In the genomic region with DNA sequence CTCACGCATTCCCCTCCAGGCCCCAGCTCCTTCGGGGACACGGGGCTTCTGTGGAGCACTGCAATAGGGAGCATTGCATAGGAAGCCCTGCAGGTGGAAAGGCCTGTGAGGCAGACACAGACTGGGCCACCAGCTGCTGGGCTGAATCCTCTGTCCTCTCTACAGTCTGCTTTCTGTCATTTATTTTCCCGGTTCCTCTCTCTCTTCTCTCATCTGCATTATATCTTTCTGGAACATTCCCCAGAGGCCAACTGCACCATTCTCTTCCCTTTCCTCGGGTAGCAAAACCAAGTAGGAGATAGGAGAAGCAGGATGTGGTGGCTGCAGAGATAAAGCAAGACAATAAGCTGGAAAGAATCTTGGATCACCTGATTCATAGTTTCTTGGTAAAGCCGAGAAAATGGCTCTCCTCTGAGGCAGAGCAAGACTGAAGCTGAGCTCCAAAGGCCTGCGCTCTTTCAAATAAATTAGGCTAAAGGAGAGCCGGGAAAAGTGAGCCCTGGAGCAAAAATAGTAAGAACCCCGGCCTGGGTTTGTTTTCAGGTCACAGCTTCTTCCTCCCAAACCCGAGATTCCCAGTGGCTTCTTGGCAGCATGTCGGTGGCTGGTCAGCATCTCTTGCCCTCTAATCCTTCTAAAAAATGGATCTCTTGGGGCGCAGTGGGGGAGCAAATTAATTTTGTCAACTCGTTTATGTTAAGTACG, we compare ENCODE assay signal across 10 cellular contexts. TPM values are rescaled to one million over a fixed set of nuclear protein-coding genes. Genes with fewer than 3 reads are reported as not detected.
DNase-seq lines count a peak whose midpoint lies in the region; ATAC-seq, FAIRE-seq and TF ChIP-seq lines count a peak whose summit lies in the region.
"Had no signal": no experiment of that assay in that cellular context is flagged by ENCODE, and none has a peak within 500 bp of the region (broad histone marks: within the 10 kb centered on the region; RNA-seq: fewer than 3 reads in every experiment).

No MANE protein-coding gene starts in this region.

- peaks cover 12% of the 10 kb centered on the region for H3K4me1 ChIP-seq in GM23248 (ENCODE audit: insufficient read depth)
- H3K4me1 ChIP-seq in psoas muscle: peaks cover 16% of the 10 kb centered on the region

- intact Hi-C loops in left cardiac atrium (cut with DNase I) (loop anchor here (2.0 to 10.0 kb wide), 4 partner anchors 82 to 355 kb away; a partner anchor contains a TSS), psoas muscle (cut with DNase I) (loop anchor here (2.0 to 10.0 kb wide), 6 partner anchors 87 to 525 kb away; no protein-coding TSS in a partner anchor)

- CTCF ChIA-PET in WTC11 (lab: Charles Lee): interaction anchor here (0.8 to 2.6 kb wide), 22 partner anchors 9 to 529 kb away, joined by 3 to 21 read pairs (median 4); a partner anchor contains a TSS

- peaks cover 8% of the 10 kb centered on the region for H3K4me1 Mint-ChIP-seq in WTC11
- H3K4me1 Mint-ChIP-seq in activated T-cell treated with anti-CD3 and anti-CD28 coated beads, Interleukin-2, amount 50 U/mL, for 72 hours (ENCODE audit: low read depth): no peaks in the 10 kb centered on the region
- H3K4me1 Mint-ChIP-seq: activated CD4-positive, alpha-beta T cell treated with anti-CD3 and anti-CD28 coated beads, Interleukin-2, amount 10 ng/mL, durations not matched to agents 7 days and 5 days had no signal

- 85 to 86% methylated on average over 14 of the region's 14 CpGs for WGBS in GM23248 (ENCODE audit: low coverage in 1 of 2, low lambda C conversion rate in 2 of 2, missing lambda C conversion rate in 2 of 2), 2 experiments
- WGBS in psoas muscle, 3 donors: 52 to 68% (median 65%) methylated on average over 14 of the region's 14 CpGs

- no peaks in the 10 kb centered on the region for H3K9me2 ChIP-seq in GM23248 (ENCODE audit: insufficient read depth)

- H3K4me3 Mint-ChIP-seq in WTC11: no peak overlapping the region
- H3K4me3 Mint-ChIP-seq in activated T-cell treated with anti-CD3 and anti-CD28 coated beads, Interleukin-2, amount 50 U/mL, for 72 hours: no peak overlapping the region
- H3K4me3 Mint-ChIP-seq: activated CD4-positive, alpha-beta T cell treated with anti-CD3 and anti-CD28 coated beads, Interleukin-2, amount 10 ng/mL, durations not matched to agents 7 days and 5 days; nephron progenitor cell had no signal

- no peaks in the 10 kb centered on the region for H3K9me3 Mint-ChIP-seq in WTC11
- H3K9me3 Mint-ChIP-seq in activated T-cell treated with anti-CD3 and anti-CD28 coated beads, Interleukin-2, amount 50 U/mL, for 72 hours: no peaks in the 10 kb centered on the region
- H3K9me3 Mint-ChIP-seq: activated CD4-positive, alpha-beta T cell treated with anti-CD3 and anti-CD28 coated beads, Interleukin-2, amount 10 ng/mL, durations not matched to agents 7 days and 5 days; nephron progenitor cell had no signal

- H3K27ac ChIP-seq in GM23248 (no peak overlapping the region), psoas muscle (peak overlapping the region; percentile 64)

- H3K9me3 ChIP-seq in GM23248 (ENCODE audit: low read depth) (no peaks in the 10 kb centered on the region), psoas muscle (no peaks in the 10 kb centered on the region)

- TF ChIP-seq CTCF in WTC11 (IDR thresholded peaks at IDR 0.05) (no peak), psoas muscle (IDR thresholded peaks at IDR 0.05) (no peak)

- H3K27me3 ChIP-seq in GM23248 (replicated peaks; ENCODE audit: insufficient read depth) (no peaks in the 10 kb centered on the region), psoas muscle (ENCODE audit: insufficient read depth in 3 of 3, low read length in 2 of 3) (no peaks in the 10 kb centered on the region)

- no peaks in the 10 kb centered on the region for H3K79me2 ChIP-seq in GM23248 (ENCODE audit: insufficient read depth)

- H3K4me3 ChIP-seq in GM23248 (no peak overlapping the region), psoas muscle (no peak overlapping the region)

- H3K4me2 ChIP-seq in GM23248 (ENCODE audit: unreplicated experiment): no peak overlapping the region

- H3K36me3 Mint-ChIP-seq in WTC11: no peaks in the 10 kb centered on the region
- H3K36me3 Mint-ChIP-seq in activated T-cell treated with anti-CD3 and anti-CD28 coated beads, Interleukin-2, amount 50 U/mL, for 72 hours (ENCODE audit: insufficient read depth in 2 of 2): no peaks in the 10 kb centered on the region

- no peaks in the 10 kb centered on the region for H4K20me1 ChIP-seq in GM23248 (ENCODE audit: insufficient read depth)

- ATAC-seq in WTC11: peak; percentile 41
- peak; percentile 30 to 33 for ATAC-seq in left cardiac atrium
- peak in 3 of 4 donors; percentile 31 to 48 (median 43) for ATAC-seq in psoas muscle
- ATAC-seq in esophagus mucosa: no peak
- ATAC-seq in activated T-cell treated with anti-CD3 and anti-CD28 coated beads, Interleukin-2, amount 50 U/mL, for 72 hours (replicated peaks in 1 of 2): no peak
- no peak for ATAC-seq in HG03354 (IDR thresholded peaks at IDR 0.05; ENCODE audit: poor library complexity, severe bottlenecking, unreplicated experiment)

- H3K27me3 Mint-ChIP-seq in WTC11 (ENCODE audit: low read depth): no peaks in the 10 kb centered on the region
- peaks cover 10% of the 10 kb centered on the region for H3K27me3 Mint-ChIP-seq in activated T-cell treated with anti-CD3 and anti-CD28 coated beads, Interleukin-2, amount 50 U/mL, for 72 hours (ENCODE audit: low read depth)

- H3K27ac Mint-ChIP-seq in WTC11: no peak overlapping the region
- H3K27ac Mint-ChIP-seq in activated T-cell treated with anti-CD3 and anti-CD28 coated beads, Interleukin-2, amount 50 U/mL, for 72 hours: no peak overlapping the region
- H3K27ac Mint-ChIP-seq: activated CD4-positive, alpha-beta T cell treated with anti-CD3 and anti-CD28 coated beads, Interleukin-2, amount 10 ng/mL, durations not matched to agents 7 days and 5 days; nephron progenitor cell had no signal

- H3K9ac ChIP-seq in GM23248: no peak overlapping the region

- H2AFZ ChIP-seq in GM23248: peak overlapping the region; percentile 43

- DNase-seq in GM23248: no peak
- no peak for DNase-seq in WTC11 (ENCODE audit: low spot score)
- DNase-seq in left cardiac atrium: no peak
- DNase-seq in psoas muscle: no peak
- DNase-seq in HTR-8/SVneo (ENCODE audit: insufficient read length, low spot score): no peak
- DNase-seq in activated T-cell treated with anti-CD3 and anti-CD28 coated beads, Interleukin-2, amount 50 U/mL, for 72 hours: no peak

- POLR2A ChIA-PET in WTC11 (lab: Charles Lee): no interaction called here

- peaks cover 5% of the 10 kb centered on the region; the same call in 1 of the 2 replicates for H3F3A ChIP-seq in GM23248 (ENCODE audit: insufficient read depth)

- no peak for FAIRE-seq in HTR-8/SVneo (lab: Jason Lieb, UNC)

- in situ Hi-C loops in GM23248 (cut with MboI): loop anchor here (5.0 to 25.0 kb wide), 3 partner anchors 82 to 367 kb away; no protein-coding TSS in a partner anchor

- H3K36me3 ChIP-seq in GM23248 (ENCODE audit: low read depth): no peaks in the 10 kb centered on the region
- no peaks in the 10 kb centered on the region for H3K36me3 ChIP-seq in psoas muscle (ENCODE audit: insufficient read depth in 1 of 2, low read depth in 1 of 2)

TF ChIP-seq in WTC11, 78 proteins besides CTCF, POLR2A, EP300 and RAD21 (continues in another document):
- TF ChIP-seq, protein P1, sequence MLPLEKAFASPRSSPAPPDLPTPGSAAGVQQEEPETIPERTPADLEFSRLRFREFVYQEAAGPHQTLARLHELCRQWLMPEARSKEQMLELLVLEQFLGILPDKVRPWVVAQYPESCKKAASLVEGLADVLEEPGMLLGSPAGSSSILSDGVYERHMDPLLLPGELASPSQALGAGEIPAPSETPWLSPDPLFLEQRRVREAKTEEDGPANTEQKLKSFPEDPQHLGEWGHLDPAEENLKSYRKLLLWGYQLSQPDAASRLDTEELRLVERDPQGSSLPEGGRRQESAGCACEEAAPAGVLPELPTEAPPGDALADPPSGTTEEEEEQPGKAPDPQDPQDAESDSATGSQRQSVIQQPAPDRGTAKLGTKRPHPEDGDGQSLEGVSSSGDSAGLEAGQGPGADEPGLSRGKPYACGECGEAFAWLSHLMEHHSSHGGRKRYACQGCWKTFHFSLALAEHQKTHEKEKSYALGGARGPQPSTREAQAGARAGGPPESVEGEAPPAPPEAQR (CRISPR knock-in tag; IDR thresholded peaks at IDR 0.05): no peak
- TF ChIP-seq MXD4 (CRISPR knock-in tag; IDR thresholded peaks at IDR 0.05; ENCODE audit: borderline replicate concordance) (no peak), TEAD4 (CRISPR knock-in tag; IDR thresholded peaks at IDR 0.05) (no peak), ZNF396 (CRISPR knock-in tag; IDR thresholded peaks at IDR 0.05; ENCODE audit: borderline replicate concordance) (no peak)
- TF ChIP-seq, protein P2, sequence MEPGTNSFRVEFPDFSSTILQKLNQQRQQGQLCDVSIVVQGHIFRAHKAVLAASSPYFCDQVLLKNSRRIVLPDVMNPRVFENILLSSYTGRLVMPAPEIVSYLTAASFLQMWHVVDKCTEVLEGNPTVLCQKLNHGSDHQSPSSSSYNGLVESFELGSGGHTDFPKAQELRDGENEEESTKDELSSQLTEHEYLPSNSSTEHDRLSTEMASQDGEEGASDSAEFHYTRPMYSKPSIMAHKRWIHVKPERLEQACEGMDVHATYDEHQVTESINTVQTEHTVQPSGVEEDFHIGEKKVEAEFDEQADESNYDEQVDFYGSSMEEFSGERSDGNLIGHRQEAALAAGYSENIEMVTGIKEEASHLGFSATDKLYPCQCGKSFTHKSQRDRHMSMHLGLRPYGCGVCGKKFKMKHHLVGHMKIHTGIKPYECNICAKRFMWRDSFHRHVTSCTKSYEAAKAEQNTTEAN (CRISPR knock-in tag; IDR thresholded peaks at IDR 0.05): no peak
- TF ChIP-seq, protein P3, sequence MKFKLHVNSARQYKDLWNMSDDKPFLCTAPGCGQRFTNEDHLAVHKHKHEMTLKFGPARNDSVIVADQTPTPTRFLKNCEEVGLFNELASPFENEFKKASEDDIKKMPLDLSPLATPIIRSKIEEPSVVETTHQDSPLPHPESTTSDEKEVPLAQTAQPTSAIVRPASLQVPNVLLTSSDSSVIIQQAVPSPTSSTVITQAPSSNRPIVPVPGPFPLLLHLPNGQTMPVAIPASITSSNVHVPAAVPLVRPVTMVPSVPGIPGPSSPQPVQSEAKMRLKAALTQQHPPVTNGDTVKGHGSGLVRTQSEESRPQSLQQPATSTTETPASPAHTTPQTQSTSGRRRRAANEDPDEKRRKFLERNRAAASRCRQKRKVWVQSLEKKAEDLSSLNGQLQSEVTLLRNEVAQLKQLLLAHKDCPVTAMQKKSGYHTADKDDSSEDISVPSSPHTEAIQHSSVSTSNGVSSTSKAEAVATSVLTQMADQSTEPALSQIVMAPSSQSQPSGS (CRISPR knock-in tag; IDR thresholded peaks at IDR 0.05; ENCODE audit: borderline replicate concordance, low read depth): no peak

RNA-seq across cellular contexts. Expression of a gene that starts 5.3 kb away (rescaled TPM):
- total RNA-seq in GM23248 (2014; rRNA removed; shearing (Covaris generic)): 0.97 TPM in 1 of 2 replicates, not detected in the other
- polyA plus RNA-seq in GM23248 (2016; fragmentation: Nextera tagmentation; extraction: Ambion mirVana): 0.48 and 0.96 TPM in 2 replicates
- 0.92 to 2.0 TPM (median 1.4 TPM) in 3 replicates for total RNA-seq in WTC11 (2021)
- under 1 TPM in 1 of 2 donors, not detected in 1; 0.59 TPM for total RNA-seq in left cardiac atrium
- total RNA-seq in psoas muscle: under 1 TPM in 1 of 4 donors, not detected in 3; 0.13 TPM
- under 1 TPM in 2 of 3 donors, not detected in 1; 0.07 to 0.66 TPM for polyA plus RNA-seq in psoas muscle
- not detected for total RNA-seq in esophagus mucosa
- total RNA-seq in activated T-cell treated with anti-CD3 and anti-CD28 coated beads, Interleukin-2, amount 50 U/mL, for 72 hours: not detected
- total RNA-seq: activated CD4-positive, alpha-beta T cell treated with anti-CD3 and anti-CD28 coated beads, Interleukin-2, amount 10 ng/mL, durations not matched to agents 7 days and 5 days had no signal

Comparison
In these comparisons a context has a peak if more than half of its experiments do, and no peak if none do; other contexts are left out.
1. ATAC-seq: peak in WTC11 (single experiment), left cardiac atrium (2 of 2) and psoas muscle (3 of 4); none in esophagus mucosa (single experiment), activated T-cell treated with anti-CD3 and anti-CD28 coated beads, Interleukin-2, amount 50 U/mL, for 72 hours (0 of 2) and HG03354 (single experiment).